ENCODE assay signal across 26 cellular contexts in the genomic region with DNA sequence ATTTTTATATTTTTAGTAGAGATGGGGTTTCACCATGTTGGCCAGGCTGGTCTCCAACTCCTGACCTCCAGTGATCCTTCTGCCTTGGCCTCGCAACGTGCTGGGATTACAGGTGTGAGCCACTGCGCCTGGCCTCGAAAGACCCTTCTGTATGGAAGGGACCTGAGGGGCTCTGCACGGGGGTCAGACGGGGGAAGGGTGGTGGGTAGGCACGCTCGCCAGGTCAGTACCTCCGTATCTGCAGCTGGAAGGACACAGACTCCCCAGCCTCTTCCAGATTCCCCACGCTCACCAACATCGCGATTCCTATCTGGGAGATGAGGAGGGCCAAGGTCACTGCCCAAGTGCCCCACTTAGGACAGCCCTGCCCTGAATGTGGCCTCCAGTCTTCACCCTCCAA. TPM values are rescaled to one million over a fixed set of nuclear protein-coding genes. Genes with fewer than 3 reads are reported as not detected.
"Had no signal": no experiment of that assay in that cellular context is flagged by ENCODE, and none has a peak within 500 bp of the region (broad histone marks: within the 10 kb centered on the region; RNA-seq: fewer than 3 reads in every experiment).

No MANE protein-coding gene starts in this region.

- H3K36me3 Mint-ChIP-seq: naive thymus-derived CD4-positive, alpha-beta T cell; natural killer cell; neural progenitor cell; stimulated activated memory B cell treated with anti-CD40 and anti-IgM and Interleukin-4, amounts not matched to agents 10 μg/mL and 1 μg/mL and 100 μg/mL, for 72 hours; type B pancreatic cell had no signal

- H3K9ac ChIP-seq: neural progenitor cell had no signal

- DNase-seq: naive thymus-derived CD4-positive, alpha-beta T cell; natural killer cell; occipital lobe; spleen; stimulated activated CD4-positive, alpha-beta T cell treated with anti-CD3 and anti-CD28 coated beads, Interleukin-12 subunit alpha, Interleukin-12 subunit beta, amount 100 ng/mL, for 4 hours; stimulated activated CD4-positive, alpha-beta T cell treated with anti-CD3 and anti-CD28 coated beads, Interleukin-1b, Interleukin-23, amount 100 ng/mL, for 48 hours; stimulated activated CD4-positive, alpha-beta T cell treated with anti-CD3 and anti-CD28 coated beads, Interleukin-4, amount 100 ng/mL, for 1 hour; stimulated activated CD4-positive, alpha-beta T cell treated with anti-CD3 and anti-CD28 coated beads, Interleukin-4, amount 100 ng/mL, for 4 hours; stimulated activated naive CD4-positive, alpha-beta T cell; stimulated activated naive CD8-positive, alpha-beta T cell treated with anti-CD3 and anti-CD28 coated beads, Interleukin-15, amount 100 ng/mL, for 72 hours; tibial artery; transverse colon had no signal

- ATAC-seq: naive thymus-derived CD4-positive, alpha-beta T cell; stimulated activated memory B cell treated with anti-CD40 and anti-IgM and Interleukin-4, amounts not matched to agents 10 μg/mL and 1 μg/mL and 100 μg/mL, for 72 hours; stimulated activated naive CD8-positive, alpha-beta T cell treated with anti-CD3 and anti-CD28 coated beads, Interleukin-15, amount 100 ng/mL, for 72 hours; stimulated activated naive CD8-positive, alpha-beta T cell treated with anti-CD3 and anti-CD28 coated beads, Interleukin-15, Interleukin-2, amounts not matched to agents 100 U/mL and 50 U/mL, for 24 hours had no signal

- H3K4me3 Mint-ChIP-seq: naive thymus-derived CD4-positive, alpha-beta T cell; natural killer cell; nephron; neural progenitor cell; stimulated activated memory B cell treated with anti-CD40 and anti-IgM and Interleukin-4, amounts not matched to agents 10 μg/mL and 1 μg/mL and 100 μg/mL, for 72 hours; stimulated activated naive CD8-positive, alpha-beta T cell treated with anti-CD3 and anti-CD28 coated beads, Interleukin-15, amount 100 ng/mL, for 72 hours; type B pancreatic cell had no signal

- H3K27ac Mint-ChIP-seq: natural killer cell; nephron; neural progenitor cell; stimulated activated memory B cell treated with anti-CD40 and anti-IgM and Interleukin-4, amounts not matched to agents 10 μg/mL and 1 μg/mL and 100 μg/mL, for 72 hours; type B pancreatic cell had no signal

- H3K27me3 ChIP-seq: neural progenitor cell, ovary, right atrium auricular region, testis, vagina had no signal

- H3K4me1 Mint-ChIP-seq: natural killer cell had no signal

- H3K9me3 ChIP-seq: ovary, prostate gland, right atrium auricular region, spleen, suprapubic skin, testis, tibial artery, transverse colon, vagina had no signal

- H3K36me3 ChIP-seq: neural progenitor cell, ovary, prostate gland, right atrium auricular region, spleen, suprapubic skin, tibial artery, transverse colon, vagina had no signal

- H2AFZ ChIP-seq: neural progenitor cell had no signal

- H3K4me3 ChIP-seq: neural progenitor cell, ovary, prostate gland, right atrium auricular region, skin epidermis, smooth muscle cell, spleen, suprapubic skin, testis, tibial artery, transverse colon, vagina had no signal

- H3K9me3 Mint-ChIP-seq: natural killer cell; nephron; neural progenitor cell; stimulated activated memory B cell treated with anti-CD40 and anti-IgM and Interleukin-4, amounts not matched to agents 10 μg/mL and 1 μg/mL and 100 μg/mL, for 72 hours; stimulated activated naive CD8-positive, alpha-beta T cell treated with anti-CD3 and anti-CD28 coated beads, Interleukin-15, amount 100 ng/mL, for 72 hours; type B pancreatic cell had no signal

- H3K4me1 ChIP-seq: prostate gland, suprapubic skin, tibial artery had no signal

- H3K27ac ChIP-seq: neural progenitor cell, ovary, prostate gland, right atrium auricular region, skin epidermis, spleen, suprapubic skin, testis, tibial artery, transverse colon, vagina had no signal

- H3K4me2 ChIP-seq: neural progenitor cell, smooth muscle cell had no signal

RNA-seq across cellular contexts. Expression of gene ITGA2B, which starts 12.7 kb away (rescaled TPM):
- total RNA-seq: osteoblast had no signal
- polyA plus RNA-seq: naive thymus-derived CD4-positive, alpha-beta T cell had no signal
